ENCODE assay signal across 16 cellular contexts in genomic region chr7:1942026-1942703, GRCh38.
DNase-seq lines count a peak whose midpoint lies in the region; ATAC-seq, FAIRE-seq and TF ChIP-seq lines count a peak whose summit lies in the region.
"Had no signal": no experiment of that assay in that cellular context is flagged by ENCODE, and none has a peak within 500 bp of the region (broad histone marks: within the 10 kb centered on the region; RNA-seq: fewer than 3 reads in every experiment).

No MANE protein-coding gene starts in this region.

- H3K79me2 ChIP-seq in GM23338 (replicated peaks; ENCODE audit: insufficient read depth) (no peaks in the 10 kb centered on the region), H1 (ENCODE audit: control insufficient read depth in 1 of 2, insufficient read depth in 2 of 2, low read length in 2 of 2) (peaks cover 0 to 2% of the 10 kb centered on the region in 2 experiments; a peak in 1 of 4 replicates), SK-N-SH (ENCODE audit: insufficient read depth) (no peaks in the 10 kb centered on the region)

- H3K4ac ChIP-seq in H1 (replicated peaks; ENCODE audit: insufficient read length, low read depth, low read length): no peak overlapping the region

- H4K8ac ChIP-seq in H1 (ENCODE audit: extremely low read depth, insufficient read depth, low read length): no peak overlapping the region

- no peak overlapping the region for H2BK15ac ChIP-seq in H1 (ENCODE audit: low read length)

- no peak overlapping the region for H3K14ac ChIP-seq in H1 (ENCODE audit: insufficient read length)

- H3K9me3 ChIP-seq in H1 (ENCODE audit: insufficient read depth in 2 of 2, low read depth in 1 of 2, low read length in 1 of 2): peaks cover 4 to 23% of the 10 kb centered on the region in 2 experiments; a peak in 3 of 4 replicates
- H3K9me3 ChIP-seq in SK-N-SH: no peaks in the 10 kb centered on the region
- H3K9me3 ChIP-seq: pancreas, Peyer's patch, suprapubic skin had no signal

- 0 out of 2 replicates have a peak overlapping the region, but pooled peaks have one; percentile 15 for H2AK5ac ChIP-seq in H1 (ENCODE audit: low read depth, low read length)

- H4K91ac ChIP-seq in H1 (replicated peaks; ENCODE audit: insufficient read length, low read length): no peak overlapping the region

- H3K27me3 ChIP-seq in GM23338 (ENCODE audit: insufficient read depth) (no peaks in the 10 kb centered on the region), H1 (replicated peaks in 1 of 4; ENCODE audit: control insufficient read depth in 3 of 4, extremely low read depth in 1 of 4, insufficient read depth in 3 of 4, low read length in 3 of 4) (no peaks in the 10 kb centered on the region), SK-N-SH (ENCODE audit: insufficient read depth) (no peaks in the 10 kb centered on the region)
- H3K27me3 ChIP-seq: dorsolateral prefrontal cortex, pancreas, Peyer's patch, suprapubic skin had no signal

- ATAC-seq in GM23338: no peak
- no peak for ATAC-seq in natural killer cell
- no peak for ATAC-seq in HG02588 (IDR thresholded peaks at IDR 0.05; ENCODE audit: unreplicated experiment)
- no peak for ATAC-seq in HG03175 (IDR thresholded peaks at IDR 0.05; ENCODE audit: unreplicated experiment)
- ATAC-seq: HCT116, pancreas had no signal

- H3K4me1 Mint-ChIP-seq in CD14-positive monocyte (peaks cover 74% of the 10 kb centered on the region), GM23338 (peaks cover 21% of the 10 kb centered on the region), natural killer cell (peaks cover 63 to 77% of the 10 kb centered on the region in 2 donors)

- no peak overlapping the region; the same call in none of the 2 replicates for H3K18ac ChIP-seq in H1 (ENCODE audit: extremely low read depth, low read length)

- intact Hi-C loops in CD14-positive monocyte (cut with micrococcal nuclease): loop anchor here in 1 of 2 donors (10.0 kb wide), 1 partner anchor 73 kb away; no protein-coding TSS in a partner anchor
- intact Hi-C loops in natural killer cell (cut with micrococcal nuclease): loop anchor here (5.0 kb wide), 1 partner anchor 475 kb away; no protein-coding TSS in a partner anchor

- no peak overlapping the region for H3K56ac ChIP-seq in H1 (replicated peaks; ENCODE audit: insufficient read length, low read depth, low read length)

- H3K4me2 ChIP-seq in GM23338: no peak overlapping the region
- H3K4me2 ChIP-seq in H1 (ENCODE audit: insufficient read depth in 1 of 2, low read depth in 2 of 2, low read length in 2 of 2): 0 out of 4 replicates have a peak overlapping the region, but pooled peaks of 1 of the 2 experiments have one; percentile 15
- H3K4me2 ChIP-seq in SK-N-SH: no peak overlapping the region

- CTCF ChIA-PET in H1 (lab: Charles Lee; ENCODE audit: partially characterized antibody): interaction anchor here (0.9 to 2.1 kb wide), 2 partner anchors 104 to 168 kb away, joined by 3 to 5 read pairs; no protein-coding TSS in a partner anchor
- CTCF ChIA-PET in SK-N-SH (lab: Yijun Ruan, JAX): no interaction called here

- 0 out of 2 replicates have a peak overlapping the region, but pooled peaks have one; percentile 17 for H2BK12ac ChIP-seq in H1 (ENCODE audit: low read depth, low read length)

- H3K27ac ChIP-seq in GM23338 (ENCODE audit: low read depth): no peak overlapping the region
- H3K27ac ChIP-seq in H1 (ENCODE audit: low read depth, low read length): no peak overlapping the region
- H3K27ac ChIP-seq in SK-N-SH (ENCODE audit: low read depth in 2 of 2, low read length in 1 of 2): no peak overlapping the region
- H3K27ac ChIP-seq: pancreas, Peyer's patch, suprapubic skin had no signal

- peak overlapping the region; percentile 52 to 71 for H3K4me3 Mint-ChIP-seq in CD14-positive monocyte
- H3K4me3 Mint-ChIP-seq in GM23338: no peak overlapping the region
- peak overlapping the region; percentile 49 for H3K4me3 Mint-ChIP-seq in natural killer cell

- H3K27me3 Mint-ChIP-seq in CD14-positive monocyte (ENCODE audit: low read depth in 3 of 3) (peaks cover 0 to 8% (median 4%) of the 10 kb centered on the region in 3 donors), GM23338 (ENCODE audit: insufficient read depth, low read depth, poor library complexity) (peaks cover 22% of the 10 kb centered on the region), natural killer cell (ENCODE audit: low read depth in 2 of 2) (peaks cover 0 to 7% of the 10 kb centered on the region in 2 donors)

- no peaks in the 10 kb centered on the region for H3K9me2 ChIP-seq in GM23338 (ENCODE audit: insufficient read depth)
- H3K9me2 ChIP-seq in SK-N-SH: no peaks in the 10 kb centered on the region

- no peak for TF ChIP-seq POLR2A in H1 (IDR thresholded peaks at IDR 0.05; ENCODE audit: control extremely low read depth in 1 of 2, low read depth in 2 of 2, low read length in 2 of 2)

- H4K20me1 ChIP-seq in GM23338 (replicated peaks; ENCODE audit: insufficient read depth): no peaks in the 10 kb centered on the region; the same call in 1 of the 2 replicates
- H4K20me1 ChIP-seq in H1 (replicated peaks in 1 of 2; ENCODE audit: control insufficient read depth in 1 of 2, insufficient read depth in 2 of 2, low read length in 2 of 2): no peaks in the 10 kb centered on the region
- H4K20me1 ChIP-seq in SK-N-SH (ENCODE audit: insufficient read depth): no peaks in the 10 kb centered on the region; the same call in 1 of the 2 replicates

- no peak for FAIRE-seq in H1 (lab: Jason Lieb, UNC)
- FAIRE-seq: pancreas had no signal

- H3K79me1 ChIP-seq in H1 (ENCODE audit: low read depth, low read length): no peaks in the 10 kb centered on the region

- H3K23me2 ChIP-seq in H1 (ENCODE audit: low read depth, low read length): no peaks in the 10 kb centered on the region

- TF ChIP-seq CTCF in CD14-positive monocyte (IDR thresholded peaks at IDR 0.05) (no peak), GM23338 (conservative IDR thresholded peaks at IDR 0.05; ENCODE audit: low read depth in 2 of 2) (no peak), H1 (IDR thresholded peaks at IDR 0.05; ENCODE audit: control extremely low read depth in 1 of 3, insufficient read depth in 1 of 3, low read depth in 1 of 3, low read length in 3 of 3) (no peak), natural killer cell (IDR thresholded peaks at IDR 0.05) (no peak), SK-N-SH (IDR thresholded peaks at IDR 0.05) (no peak)

- H3K27ac Mint-ChIP-seq in CD14-positive monocyte (peak overlapping the region; percentile 49 to 94 (median 79)), GM23338 (peak overlapping the region; percentile 50), natural killer cell (peak overlapping the region; percentile 24 to 83)

- TF ChIP-seq RAD21 in H1 (IDR thresholded peaks at IDR 0.05 in 1 of 2, conservative IDR thresholded peaks at IDR 0.05 in 1 of 2; ENCODE audit: low read depth in 2 of 2, low read length in 2 of 2) (no peak), SK-N-SH (IDR thresholded peaks at IDR 0.05; ENCODE audit: low read length) (no peak)

- H2BK20ac ChIP-seq in H1 (ENCODE audit: low read length): no peak overlapping the region

- H3K4me3 ChIP-seq in GM23338 (no peak overlapping the region), H1 (ENCODE audit: extremely low read depth in 1 of 4, insufficient read depth in 2 of 4, low read depth in 3 of 4, low read length in 4 of 4) (no peak overlapping the region), SK-N-SH (ENCODE audit: low read depth in 2 of 2, low read length in 1 of 2) (no peak overlapping the region)
- H3K4me3 ChIP-seq: dorsolateral prefrontal cortex, pancreas, Peyer's patch, suprapubic skin had no signal

- 85% methylated on average over 22 of the region's 23 CpGs; no CpG with 5 or more reads in 1 of the 2 experiments for WGBS in H1 (ENCODE audit: extremely low coverage in 1 of 2, insufficient coverage in 1 of 2, insufficient read length in 1 of 2, insufficient replicate concordance in 2 of 2, low coverage in 1 of 2, low lambda C conversion rate in 2 of 2, missing lambda C conversion rate in 1 of 2), 2 experiments
- 95% methylated on average over 17 of the region's 23 CpGs for WGBS in SK-N-SH (ENCODE audit: low lambda C conversion rate)

- H3K9me3 Mint-ChIP-seq in CD14-positive monocyte (no peaks in the 10 kb centered on the region), GM23338 (peaks cover 14% of the 10 kb centered on the region), natural killer cell (no peaks in the 10 kb centered on the region)

- H3K36me3 ChIP-seq in GM23338 (ENCODE audit: insufficient read depth) (no peaks in the 10 kb centered on the region), H1 (ENCODE audit: control insufficient read depth in 2 of 4, insufficient read depth in 4 of 4, low read length in 3 of 4) (no peaks in the 10 kb centered on the region; a peak in 1 of 8 replicates), SK-N-SH (replicated peaks in 1 of 2; ENCODE audit: control insufficient read depth in 1 of 2, insufficient read depth in 2 of 2, low read length in 1 of 2) (no peaks in the 10 kb centered on the region)
- H3K36me3 ChIP-seq: pancreas, Peyer's patch, suprapubic skin had no signal

- no peak overlapping the region for H2AFZ ChIP-seq in GM23338
- H2AFZ ChIP-seq in H1 (ENCODE audit: low read length): no peak overlapping the region
- H2AFZ ChIP-seq in SK-N-SH (ENCODE audit: low read depth): no peak overlapping the region

- H3K4me1 ChIP-seq in GM23338 (ENCODE audit: insufficient read depth) (no peaks in the 10 kb centered on the region), H1 (replicated peaks in 1 of 4; ENCODE audit: control insufficient read depth in 3 of 4, insufficient read depth in 4 of 4, low read length in 3 of 4) (peaks cover 0 to 16% (median 8%) of the 10 kb centered on the region in 4 experiments; a peak in 6 of 7 replicates), SK-N-SH (ENCODE audit: control insufficient read depth in 1 of 2, insufficient read depth in 2 of 2, low read depth in 1 of 2, low read length in 1 of 2) (peaks cover 0 to 10% of the 10 kb centered on the region in 2 experiments; a peak in 1 of 4 replicates)
- H3K4me1 ChIP-seq: pancreas had no signal

- H2BK120ac ChIP-seq in H1 (replicated peaks; ENCODE audit: low read depth, low read length): no peak overlapping the region

- H3K23ac ChIP-seq in H1 (ENCODE audit: insufficient read length): no peak overlapping the region

- H3F3A ChIP-seq in GM23338 (replicated peaks; ENCODE audit: low read depth): no peaks in the 10 kb centered on the region
- no peaks in the 10 kb centered on the region for H3F3A ChIP-seq in SK-N-SH (replicated peaks; ENCODE audit: insufficient read depth)

- POLR2A ChIA-PET in H1 (lab: Charles Lee; ENCODE audit: partially characterized antibody): interaction anchor here (0.6 kb wide), 1 partner anchor 460 kb away, joined by 3 read pairs; no protein-coding TSS in a partner anchor
- POLR2A ChIA-PET in SK-N-SH (lab: Yijun Ruan, JAX): no interaction called here

- peak overlapping the region; percentile 66; the same call in 1 of the 2 replicates for H2BK5ac ChIP-seq in H1 (ENCODE audit: low read depth, low read length)

- H3K36me3 Mint-ChIP-seq in CD14-positive monocyte: peaks cover 9 to 18% of the 10 kb centered on the region in 2 donors
- peaks cover 13% of the 10 kb centered on the region for H3K36me3 Mint-ChIP-seq in GM23338 (ENCODE audit: low read depth)
- no peaks in the 10 kb centered on the region for H3K36me3 Mint-ChIP-seq in natural killer cell

- peak; percentile 45 for DNase-seq in CD14-positive monocyte (ENCODE audit: low spot score)
- DNase-seq in GM23338 (ENCODE audit: low spot score): no peak
- no peak for DNase-seq in H1 (ENCODE audit: low read depth in 1 of 2, low spot score in 2 of 2)
- no peak for DNase-seq in natural killer cell
- DNase-seq in SK-N-SH: no peak
- DNase-seq: activated CD4-positive, alpha-beta T cell treated with anti-CD3 and anti-CD28 coated beads for 4 hours; DMS79; NCI-H1930; NCI-H526 had no signal

- H4K5ac ChIP-seq in H1 (ENCODE audit: insufficient read length, low read depth, low read length): no peak overlapping the region

- H3K9ac ChIP-seq in H1 (replicated peaks in 1 of 4; ENCODE audit: extremely low read depth in 1 of 4, low read depth in 3 of 4, low read length in 3 of 4) (no peak overlapping the region), SK-N-SH (no peak overlapping the region)

- no peak for TF ChIP-seq EP300 in H1 (IDR thresholded peaks at IDR 0.05; ENCODE audit: borderline replicate concordance in 1 of 2, low read depth in 2 of 2, low read length in 2 of 2)
- no peak for TF ChIP-seq EP300 in SK-N-SH (IDR thresholded peaks at IDR 0.05; ENCODE audit: borderline replicate concordance in 1 of 2, low read depth in 1 of 2, low read length in 1 of 2)
